Comparison of ENCODE assay signal across 9 cellular contexts in genomic region chr3:104564045-104564643, GRCh38.
DNase-seq lines count a peak whose midpoint lies in the region; ATAC-seq and TF ChIP-seq lines count a peak whose summit lies in the region.
"Had no signal": no experiment of that assay in that cellular context is flagged by ENCODE, and none has a peak within 500 bp of the region (broad histone marks: within the 10 kb centered on the region; RNA-seq: fewer than 3 reads in every experiment).

No MANE protein-coding gene starts in this region.

- H3K36me3 Mint-ChIP-seq in H9 (ENCODE audit: insufficient read depth in 1 of 3, low read depth in 3 of 3): peaks cover 2 to 13% (median 6%) of the 10 kb centered on the region in 3 experiments; a peak in 3 of 7 replicates

- no peaks in the 10 kb centered on the region for H3K27me3 ChIP-seq in H9 (ENCODE audit: insufficient read depth, low read length)
- no peaks in the 10 kb centered on the region for H3K27me3 ChIP-seq in SU-DHL-6 (ENCODE audit: low read length)
- H3K27me3 ChIP-seq in adipocyte (replicated peaks; ENCODE audit: control insufficient read depth, insufficient read depth, low read length): no peaks in the 10 kb centered on the region

- no peaks in the 10 kb centered on the region for H3K27me3 Mint-ChIP-seq in H9 (ENCODE audit: low read depth)
- H3K27me3 Mint-ChIP-seq: IgD-negative memory B cell had no signal

- H3K79me2 ChIP-seq in H9 (ENCODE audit: insufficient read depth, low read length): no peaks in the 10 kb centered on the region
- no peaks in the 10 kb centered on the region for H3K79me2 ChIP-seq in SU-DHL-6 (ENCODE audit: insufficient read depth, low read length)

- no peak overlapping the region for H4K5ac ChIP-seq in H9 (ENCODE audit: insufficient read length, low read depth, low read length)

- H4K8ac ChIP-seq in H9 (replicated peaks; ENCODE audit: insufficient read length, low read depth, low read length): no peak overlapping the region

- H3K4me1 ChIP-seq in H9 (ENCODE audit: insufficient read depth, low read length) (no peaks in the 10 kb centered on the region), adipocyte (ENCODE audit: control insufficient read depth, insufficient read depth, low read length) (peaks cover 7% of the 10 kb centered on the region)

- ATAC-seq in HG03457 (IDR thresholded peaks at IDR 0.05; ENCODE audit: unreplicated experiment) (no peak), HG03135 (IDR thresholded peaks at IDR 0.05; ENCODE audit: unreplicated experiment) (no peak)

- H3K4me3 ChIP-seq in SU-DHL-6 (ENCODE audit: insufficient read depth, low read length, poor library complexity, severe bottlenecking) (no peak overlapping the region), adipocyte (ENCODE audit: low read length) (no peak overlapping the region)

- H3K4ac ChIP-seq in H9 (ENCODE audit: low read depth, low read length): no peak overlapping the region

- H3K4me1 Mint-ChIP-seq in H9: peaks cover 0 to 2% of the 10 kb centered on the region in 2 experiments; a peak in 1 of 4 replicates

- no peaks in the 10 kb centered on the region for H3K9me2 ChIP-seq in SU-DHL-6 (replicated peaks; ENCODE audit: insufficient read depth, low read length)

- no peak overlapping the region for H2BK5ac ChIP-seq in H9 (ENCODE audit: insufficient read length, low read length)

- H2AK5ac ChIP-seq in H9 (ENCODE audit: insufficient read length, low read length): no peak overlapping the region

- no peaks in the 10 kb centered on the region for H3K9me3 ChIP-seq in H9 (ENCODE audit: control insufficient read depth, low read depth, low read length)
- H3K9me3 ChIP-seq in SU-DHL-6 (ENCODE audit: insufficient read depth, low read length): no peaks in the 10 kb centered on the region; the same call in 1 of the 2 replicates
- no peaks in the 10 kb centered on the region for H3K9me3 ChIP-seq in adipocyte (ENCODE audit: control insufficient read depth, low read length)

- H3F3A ChIP-seq in SU-DHL-6 (ENCODE audit: insufficient read depth): no peaks in the 10 kb centered on the region

- no peak overlapping the region for H3K23ac ChIP-seq in H9 (ENCODE audit: insufficient read length, low read depth, low read length)

- H4K91ac ChIP-seq in H9 (ENCODE audit: insufficient read length, low read depth, low read length): no peak overlapping the region

- H2BK120ac ChIP-seq in H9 (ENCODE audit: low read depth, low read length, poor library complexity, severe bottlenecking): no peak overlapping the region

- H3K56ac ChIP-seq in H9 (ENCODE audit: insufficient read length, low read depth, low read length): no peak overlapping the region

- peaks cover 2 to 7% of the 10 kb centered on the region in 2 experiments; a peak in 4 of 5 replicates for H3K9me3 Mint-ChIP-seq in H9

- H3K9ac ChIP-seq in H9 (ENCODE audit: extremely low read depth, insufficient read length, low read length): no peak overlapping the region
- no peak overlapping the region for H3K9ac ChIP-seq in SU-DHL-6 (ENCODE audit: low read length)
- H3K9ac ChIP-seq in adipocyte (ENCODE audit: low read length): no peak overlapping the region

- H3K4me3 Mint-ChIP-seq in H9: no peak overlapping the region
- H3K4me3 Mint-ChIP-seq: IgD-negative memory B cell had no signal

- no peak overlapping the region for H3K4me2 ChIP-seq in H9 (ENCODE audit: insufficient read depth, insufficient read length, low read length)
- no peak overlapping the region for H3K4me2 ChIP-seq in SU-DHL-6 (ENCODE audit: low read depth, low read length, poor library complexity, severe bottlenecking)

- no peak overlapping the region for H2BK15ac ChIP-seq in H9 (ENCODE audit: low read depth, low read length)

- H3K14ac ChIP-seq in H9 (ENCODE audit: insufficient read depth, low read length): no peak overlapping the region

- H3K27ac ChIP-seq in H9 (ENCODE audit: insufficient read length, low read depth, low read length) (no peak overlapping the region), SU-DHL-6 (ENCODE audit: low read depth, low read length) (no peak overlapping the region)

- H3T11ph ChIP-seq in H9 (ENCODE audit: low read length): no peak overlapping the region

- peak; percentile 81 for TF ChIP-seq CTCF in H9 (conservative IDR thresholded peaks at IDR 0.05)
- peak; percentile 62 for TF ChIP-seq CTCF in SU-DHL-6 (IDR thresholded peaks at IDR 0.05; ENCODE audit: insufficient read depth, low read length, poor library complexity, severe bottlenecking)

- H3K27ac Mint-ChIP-seq in H9: no peak overlapping the region
- H3K27ac Mint-ChIP-seq: IgD-negative memory B cell had no signal

- no peak overlapping the region for H3K18ac ChIP-seq in H9 (ENCODE audit: insufficient read length, low read depth, low read length)

- no peaks in the 10 kb centered on the region for H3K36me3 ChIP-seq in SU-DHL-6 (ENCODE audit: low read length)
- no peaks in the 10 kb centered on the region for H3K36me3 ChIP-seq in adipocyte (ENCODE audit: control insufficient read depth, insufficient read depth, low read length, severe bottlenecking)

- H3K23me2 ChIP-seq in H9 (ENCODE audit: insufficient read length, low read depth, low read length, poor library complexity, severe bottlenecking): no peaks in the 10 kb centered on the region

- WGBS in H9 (ENCODE audit: extremely low coverage, insufficient read length, low lambda C conversion rate): no CpG with 5 or more reads among the region's 6 CpGs

- H3K79me1 ChIP-seq in H9 (ENCODE audit: insufficient read depth, low read depth, low read length, poor library complexity, severe bottlenecking): no peaks in the 10 kb centered on the region

- H2BK12ac ChIP-seq in H9 (ENCODE audit: insufficient read length, low read depth, low read length): no peak overlapping the region

- peak; percentile 31 for DNase-seq in Ammon's horn (ENCODE audit: low spot score)
- DNase-seq in H9: peak; percentile 28
- peak; percentile 55 for DNase-seq in adipocyte (ENCODE audit: low read depth)
- DNase-seq in iris pigment epithelial cell (ENCODE audit: low read depth): peak; percentile 63
- DNase-seq in stimulated activated CD4-positive, alpha-beta T cell treated with anti-CD3 and anti-CD28 coated beads, TNF-alpha, amount 100 ng/mL, for 4 hours (ENCODE audit: low read depth in 3 of 3): peak in 2 of 3 experiments; percentile 18 to 23

- no peak overlapping the region for H2AFZ ChIP-seq in H9 (ENCODE audit: low read length)
- peak overlapping the region; percentile 34 for H2AFZ ChIP-seq in SU-DHL-6 (ENCODE audit: low read depth, low read length, severe bottlenecking)

- no peak overlapping the region for H2BK20ac ChIP-seq in H9 (ENCODE audit: low read depth, low read length, poor library complexity, severe bottlenecking)

- H4K20me1 ChIP-seq in H9 (ENCODE audit: control insufficient read depth, insufficient read depth, insufficient read length): no peaks in the 10 kb centered on the region
- H4K20me1 ChIP-seq in SU-DHL-6 (ENCODE audit: low read depth, low read length): no peaks in the 10 kb centered on the region
